In genomic region chr7:128868624-128869137, GRCh38 we compare ENCODE assay signal across 8 cellular contexts. TPM values are rescaled to one million over a fixed set of nuclear protein-coding genes. Genes with fewer than 3 reads are reported as not detected.
A peak's percentile ranks its signal among the peaks of the same experiment; 100 is the strongest.
DNase-seq lines count a peak whose midpoint lies in the region; ATAC-seq and FAIRE-seq lines count a peak whose summit lies in the region.

No MANE protein-coding gene starts in this region.

- H3K27ac Mint-ChIP-seq in activated CD4-positive, alpha-beta memory T cell treated with anti-CD3 and anti-CD28 coated beads, Interleukin-2, amount 10 ng/mL, durations not matched to agents 7 days and 5 days: no peak overlapping the region

- 25 to 42% (median 28%) methylated on average over 13 of the region's 13 CpGs for WGBS in small intestine, 3 donors

- no peak for ATAC-seq in HG03025 (IDR thresholded peaks at IDR 0.05; ENCODE audit: low FRiP score, unreplicated experiment)

- peaks cover 0 to 2% of the 10 kb centered on the region in 2 donors for H3K36me3 ChIP-seq in small intestine (ENCODE audit: control insufficient read depth in 2 of 2, insufficient read depth in 2 of 2, low read length in 2 of 2)

- POLR2A ChIA-PET in activated CD4-positive, alpha-beta memory T cell treated with anti-CD3 and anti-CD28 coated beads, Interleukin-2, amount 10 ng/mL, durations not matched to agents 7 days and 5 days (lab: Charles Lee): interaction anchor here (1.5 kb wide), 1 partner anchor 15 kb away, joined by 4 read pairs; no protein-coding TSS in a partner anchor

- H3K9me3 Mint-ChIP-seq in activated CD4-positive, alpha-beta memory T cell treated with anti-CD3 and anti-CD28 coated beads, Interleukin-2, amount 10 ng/mL, durations not matched to agents 7 days and 5 days: no peaks in the 10 kb centered on the region

- H3K27me3 Mint-ChIP-seq in activated CD4-positive, alpha-beta memory T cell treated with anti-CD3 and anti-CD28 coated beads, Interleukin-2, amount 10 ng/mL, durations not matched to agents 7 days and 5 days: peaks cover 25% of the 10 kb centered on the region

- peaks cover 2 to 3% of the 10 kb centered on the region in 2 donors for H3K4me1 ChIP-seq in small intestine (ENCODE audit: control insufficient read depth in 2 of 2, insufficient read depth in 1 of 2, low read depth in 1 of 2, low read length in 1 of 2)

- H3K4me3 ChIP-seq in iPS-11a (ENCODE audit: low read depth, low read length) (peak overlapping the region; percentile 55), small intestine (ENCODE audit: low read depth in 1 of 2, low read length in 2 of 2) (peak overlapping the region; percentile 41 to 46)

- H3K27ac ChIP-seq in small intestine (ENCODE audit: low read depth in 1 of 2, low read length in 1 of 2): no peak overlapping the region

- CTCF ChIA-PET in activated CD4-positive, alpha-beta memory T cell treated with anti-CD3 and anti-CD28 coated beads, Interleukin-2, amount 10 ng/mL, durations not matched to agents 7 days and 5 days (lab: Charles Lee): interaction anchor here (4.3 kb wide), 1 partner anchor 14 kb away, joined by 22 read pairs; no protein-coding TSS in a partner anchor

- peaks cover 17% of the 10 kb centered on the region for H3K4me1 Mint-ChIP-seq in activated CD4-positive, alpha-beta memory T cell treated with anti-CD3 and anti-CD28 coated beads, Interleukin-2, amount 10 ng/mL, durations not matched to agents 7 days and 5 days

- H3K9me3 ChIP-seq in small intestine (ENCODE audit: control insufficient read depth, low read depth): no peaks in the 10 kb centered on the region

- peak overlapping the region; percentile 21 for H3K4me3 Mint-ChIP-seq in activated CD4-positive, alpha-beta memory T cell treated with anti-CD3 and anti-CD28 coated beads, Interleukin-2, amount 10 ng/mL, durations not matched to agents 7 days and 5 days

- peaks cover 16% of the 10 kb centered on the region for H3K36me3 Mint-ChIP-seq in activated CD4-positive, alpha-beta memory T cell treated with anti-CD3 and anti-CD28 coated beads, Interleukin-2, amount 10 ng/mL, durations not matched to agents 7 days and 5 days (ENCODE audit: low read depth)

- FAIRE-seq in small intestine (lab: Jason Lieb, UNC): no peak

- H3K27me3 ChIP-seq in small intestine (ENCODE audit: control insufficient read depth in 2 of 2, insufficient read depth in 2 of 2, low read length in 2 of 2): no peaks in the 10 kb centered on the region

- peak; percentile 23 for DNase-seq in HT-29 (ENCODE audit: low spot score)
- no peak for DNase-seq in activated CD4-positive, alpha-beta memory T cell treated with anti-CD3 and anti-CD28 coated beads, Interleukin-2, amount 10 ng/mL, durations not matched to agents 7 days and 5 days
- no peak for DNase-seq in small intestine
- DNase-seq in ureter (ENCODE audit: low spot score): no peak
- no peak for DNase-seq in T-helper 9 cell
- DNase-seq in stimulated activated CD4-positive, alpha-beta T cell treated with anti-CD3 and anti-CD28 coated beads, Interleukin-4, amount 100 ng/mL, for 4 hours: no peak

RNA-seq across cellular contexts. Expression of gene ATP6V1F, which starts 6.0 kb away (rescaled TPM):
- total RNA-seq in HT-29 (2014; rRNA removed; shearing (Covaris generic)): 94.9 and 128 TPM in 2 replicates
- 100 to 1,000 TPM; 124 to 140 TPM for total RNA-seq in activated CD4-positive, alpha-beta memory T cell treated with anti-CD3 and anti-CD28 coated beads, Interleukin-2, amount 10 ng/mL, durations not matched to agents 7 days and 5 days
- polyA plus RNA-seq in small intestine: 100 to 1,000 TPM; 145 to 239 (median 162) TPM
- total RNA-seq in ureter: 133 TPM

RNA-seq across cellular contexts. Expression of gene FLNC, which starts 38.5 kb away (rescaled TPM):
- total RNA-seq in HT-29 (2014; rRNA removed; shearing (Covaris generic)): 0.03 and 0.05 TPM in 2 replicates
- not detected for total RNA-seq in activated CD4-positive, alpha-beta memory T cell treated with anti-CD3 and anti-CD28 coated beads, Interleukin-2, amount 10 ng/mL, durations not matched to agents 7 days and 5 days
- polyA plus RNA-seq in small intestine: 10 to 100 TPM in 2 of 3 donors, 1 to 10 TPM in 1; 8.1 to 13.0 (median 10.1) TPM
- total RNA-seq in ureter: 84.1 TPM

RNA-seq across cellular contexts. Expression of gene KCP, which starts 41.8 kb away (rescaled TPM):
- total RNA-seq in HT-29 (2014; rRNA removed; shearing (Covaris generic)): 1.0 and 1.2 TPM in 2 replicates
- under 1 TPM; 0.20 to 0.33 TPM for total RNA-seq in activated CD4-positive, alpha-beta memory T cell treated with anti-CD3 and anti-CD28 coated beads, Interleukin-2, amount 10 ng/mL, durations not matched to agents 7 days and 5 days
- polyA plus RNA-seq in small intestine: 1 to 10 TPM in 2 of 3 donors, under 1 TPM in 1; 0.52 to 5.1 (median 2.7) TPM
- total RNA-seq in ureter: 14.5 TPM

Comparison
In these comparisons a context has a peak if more than half of its experiments do, and no peak if none do; other contexts are left out.
1. RNA of gene FLNC, which starts 38.5 kb away (total RNA-seq): 84.1 TPM in ureter (single experiment); 0.03 to 0.05 TPM in HT-29 and not detected in activated CD4-positive, alpha-beta memory T cell treated with anti-CD3 and anti-CD28 coated beads, Interleukin-2, amount 10 ng/mL, durations not matched to agents 7 days and 5 days; every median in the first group is over 10 times any median in the second.